In genomic region chr3:160001850-160002623, GRCh38 we compare ENCODE assay signal across 18 cellular contexts.
"Had no signal": no experiment of that assay in that cellular context is flagged by ENCODE, and none has a peak within 500 bp of the region (broad histone marks: within the 10 kb centered on the region; RNA-seq: fewer than 3 reads in every experiment).

No MANE protein-coding gene starts in this region.

- H3K4me1 ChIP-seq: adrenal gland, upper lobe of right lung had no signal

- H3K27ac ChIP-seq: adrenal gland, upper lobe of right lung had no signal

- H3K4me3 Mint-ChIP-seq: activated B cell treated with CpG ODN at 0.5 μM for 24 hours; activated CD4-positive, alpha-beta T cell treated with anti-CD3 and anti-CD28 coated beads, Interleukin-2, amount 10 ng/mL, durations not matched to agents 24 days and 14 days; dendritic cell treated with granulocyte-macrophage colony-stimulating factor and Interleukin-4, amounts not matched to agents 40 ng/mL and 50 ng/mL, for 4 days; natural killer cell treated with Interleukin-12 subunit alpha and Interleukin-12 subunit beta and Interleukin-15 and Interleukin-18, amount 100 ng/mL, for 72 hours; stimulated activated naive CD8-positive, alpha-beta T cell treated with anti-CD3 and anti-CD28 coated beads, Interleukin-15, Interleukin-2, amounts not matched to agents 100 ng/mL and 50 ng/mL, for 24 hours had no signal

- H3K27me3 ChIP-seq: adrenal gland, upper lobe of right lung had no signal

- H3K4me3 ChIP-seq: adrenal gland, lung, upper lobe of right lung had no signal

- H3K36me3 ChIP-seq: adrenal gland, upper lobe of right lung had no signal

- H3K27ac Mint-ChIP-seq: activated B cell treated with CpG ODN at 0.5 μM for 24 hours; activated CD4-positive, alpha-beta T cell treated with anti-CD3 and anti-CD28 coated beads, Interleukin-2, amount 10 ng/mL, durations not matched to agents 24 days and 14 days; activated T-helper 2 cell treated with anti-CD3 and anti-CD28 coated beads, Interferon-gamma antibody, Interleukin-2, Interleukin-4, amounts not matched to agents 10 μg/mL and 5 μg/mL and 100 μg/mL, durations not matched to agents 14 hours and 24 hours and 36 hours; dendritic cell treated with granulocyte-macrophage colony-stimulating factor and Interleukin-4, amounts not matched to agents 40 ng/mL and 50 ng/mL, for 4 days; natural killer cell treated with Interleukin-12 subunit alpha and Interleukin-12 subunit beta and Interleukin-15 and Interleukin-18, amount 100 ng/mL, for 72 hours; stimulated activated naive CD8-positive, alpha-beta T cell treated with anti-CD3 and anti-CD28 coated beads, Interleukin-15, Interleukin-2, amounts not matched to agents 100 ng/mL and 50 ng/mL, for 24 hours had no signal

- H3K27me3 Mint-ChIP-seq: activated B cell treated with CpG ODN at 0.5 μM for 24 hours; dendritic cell treated with granulocyte-macrophage colony-stimulating factor and Interleukin-4, amounts not matched to agents 40 ng/mL and 50 ng/mL, for 4 days; stimulated activated naive CD8-positive, alpha-beta T cell treated with anti-CD3 and anti-CD28 coated beads, Interleukin-15, Interleukin-2, amounts not matched to agents 100 ng/mL and 50 ng/mL, for 24 hours had no signal

- H3K36me3 Mint-ChIP-seq: natural killer cell treated with Interleukin-12 subunit alpha and Interleukin-12 subunit beta and Interleukin-15 and Interleukin-18, amount 100 ng/mL, for 72 hours had no signal

- DNase-seq: activated B cell treated with CpG ODN at 0.5 μM for 24 hours; activated CD4-positive, alpha-beta T cell treated with anti-CD3 and anti-CD28 coated beads, Interleukin-2, amount 10 ng/mL, durations not matched to agents 24 days and 14 days; activated CD8-positive, alpha-beta memory T cell treated with anti-CD3 and anti-CD28 coated beads for 24 hours; activated naive CD4-positive, alpha-beta T cell treated with anti-CD3 and anti-CD28 coated beads, Interleukin-2, amount 50 U/mL, for 16 hours; activated T-cell treated with anti-CD3 and anti-CD28 coated beads for 4 hours; adrenal gland; central memory CD4-positive, alpha-beta T cell; erythroblast; stimulated activated CD4-positive, alpha-beta T cell treated with anti-CD3 and anti-CD28 coated beads, Interleukin-15, amount 100 ng/mL, for 24 hours; stimulated activated CD4-positive, alpha-beta T cell treated with anti-CD3 and anti-CD28 coated beads, Interleukin-4, amount 100 ng/mL, for 24 hours; T-helper 2 cell; upper lobe of right lung had no signal

- H3K9me3 ChIP-seq: adrenal gland, upper lobe of right lung had no signal

- FAIRE-seq: TTC549 had no signal

- ATAC-seq: natural killer cell treated with Interleukin-12 subunit alpha and Interleukin-12 subunit beta and Interleukin-15 and Interleukin-18, amount 100 ng/mL, for 72 hours; upper lobe of right lung had no signal

- H3K9me3 Mint-ChIP-seq: activated B cell treated with CpG ODN at 0.5 μM for 24 hours; activated CD4-positive, alpha-beta T cell treated with anti-CD3 and anti-CD28 coated beads, Interleukin-2, amount 10 ng/mL, durations not matched to agents 24 days and 14 days; activated T-helper 2 cell treated with anti-CD3 and anti-CD28 coated beads, Interferon-gamma antibody, Interleukin-2, Interleukin-4, amounts not matched to agents 10 μg/mL and 5 μg/mL and 100 μg/mL, durations not matched to agents 14 hours and 24 hours and 36 hours; dendritic cell treated with granulocyte-macrophage colony-stimulating factor and Interleukin-4, amounts not matched to agents 40 ng/mL and 50 ng/mL, for 4 days; natural killer cell treated with Interleukin-12 subunit alpha and Interleukin-12 subunit beta and Interleukin-15 and Interleukin-18, amount 100 ng/mL, for 72 hours; stimulated activated naive CD8-positive, alpha-beta T cell treated with anti-CD3 and anti-CD28 coated beads, Interleukin-15, Interleukin-2, amounts not matched to agents 100 ng/mL and 50 ng/mL, for 24 hours had no signal
